In the genomic region with DNA sequence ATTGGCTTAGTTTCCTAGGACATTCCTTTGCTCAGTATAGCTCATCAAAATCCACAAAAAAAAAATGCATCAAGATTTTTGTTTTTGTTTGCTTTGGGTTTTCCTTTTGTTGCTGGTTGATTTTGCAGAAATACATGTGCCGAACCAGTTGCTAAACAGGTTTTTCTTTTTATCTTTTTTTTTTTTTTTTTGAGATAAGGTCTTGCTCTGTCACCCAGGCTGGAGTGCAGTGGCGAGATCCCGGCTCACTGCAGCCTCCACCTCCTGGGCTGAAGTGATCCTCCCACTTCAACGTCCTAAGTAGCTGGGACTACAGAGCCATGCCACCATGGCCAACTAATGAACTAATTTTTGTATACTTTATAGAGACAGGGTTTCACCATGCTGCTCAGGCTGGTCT, we compare ENCODE assay signal across 19 cellular contexts.
"Had no signal": no experiment of that assay in that cellular context is flagged by ENCODE, and none has a peak within 500 bp of the region (broad histone marks: within the 10 kb centered on the region; RNA-seq: fewer than 3 reads in every experiment).

No MANE protein-coding gene starts in this region.

- H3K27ac ChIP-seq: esophagus muscularis mucosa, gastroesophageal sphincter, heart right ventricle, ovary, transverse colon, vagina had no signal

- H3K27me3 Mint-ChIP-seq: dendritic cell treated with granulocyte-macrophage colony-stimulating factor and Interleukin-4, amounts not matched to agents 40 ng/mL and 50 ng/mL, for 4 days had no signal

- H3K36me3 ChIP-seq: esophagus muscularis mucosa, gastroesophageal sphincter, ovary, transverse colon, vagina had no signal

- H3K4me3 Mint-ChIP-seq: activated T-cell treated with anti-CD3 and anti-CD28 coated beads, Interleukin-2, amount 50 U/mL, for 72 hours; dendritic cell treated with granulocyte-macrophage colony-stimulating factor and Interleukin-4, amounts not matched to agents 40 ng/mL and 50 ng/mL, for 4 days; immature natural killer cell; naive thymus-derived CD4-positive, alpha-beta T cell; T-helper 2 cell treated with Interferon-gamma antibody and Interleukin-4, amounts not matched to agents 5 μg/mL and 100 μg/mL, for 36 hours had no signal

- H3K4me3 ChIP-seq: esophagus muscularis mucosa, gastroesophageal sphincter, heart right ventricle, ovary, transverse colon, vagina had no signal

- H3K27ac Mint-ChIP-seq: activated naive CD4-positive, alpha-beta T cell treated with anti-CD3 and anti-CD28 coated beads, Interleukin-2, amount 50 U/mL, for 72 hours; activated T-cell treated with anti-CD3 and anti-CD28 coated beads, Interleukin-2, amount 50 U/mL, for 72 hours; dendritic cell treated with granulocyte-macrophage colony-stimulating factor and Interleukin-4, amounts not matched to agents 40 ng/mL and 50 ng/mL, for 4 days; immature natural killer cell; naive thymus-derived CD4-positive, alpha-beta T cell; T-helper 2 cell treated with Interferon-gamma antibody and Interleukin-4, amounts not matched to agents 5 μg/mL and 100 μg/mL, for 36 hours had no signal

- DNase-seq: activated CD4-positive, alpha-beta T cell treated with anti-CD3 and anti-CD28 coated beads, Interleukin-2, amount 50 U/mL, for 4 hours; activated CD4-positive, CD25-positive, alpha-beta regulatory T cell treated with anti-CD3 and anti-CD28 coated beads, Interleukin-2, amount 50 U/mL, for 72 hours; activated effector memory CD4-positive, alpha-beta T cell treated with anti-CD3 and anti-CD28 coated beads, Interleukin-2, amount 50 U/mL, for 16 hours; activated T-cell treated with anti-CD3 and anti-CD28 coated beads, Interleukin-2, amount 50 U/mL, for 72 hours; effector CD8-positive, alpha-beta T cell; heart right ventricle; immature natural killer cell; mesendoderm; naive thymus-derived CD4-positive, alpha-beta T cell; ovary; stimulated activated CD4-positive, alpha-beta T cell treated with anti-CD3 and anti-CD28 coated beads, Interleukin-2, amount 100 ng/mL, for 24 hours; stimulated activated naive CD4-positive, alpha-beta T cell treated with Interleukin-2 at 50 U/mL for 16 hours; transverse colon had no signal

- H3K9me3 ChIP-seq: esophagus muscularis mucosa, gastroesophageal sphincter, heart right ventricle, ovary, transverse colon, vagina had no signal

- H3K36me3 Mint-ChIP-seq: immature natural killer cell had no signal

- H3K27me3 ChIP-seq: esophagus muscularis mucosa, gastroesophageal sphincter, heart right ventricle, ovary, transverse colon, vagina had no signal

- ATAC-seq: activated naive CD4-positive, alpha-beta T cell treated with anti-CD3 and anti-CD28 coated beads, Interleukin-2, amount 50 U/mL, for 72 hours; activated T-cell treated with anti-CD3 and anti-CD28 coated beads, Interleukin-2, amount 50 U/mL, for 72 hours; gastroesophageal sphincter; heart right ventricle; naive thymus-derived CD4-positive, alpha-beta T cell had no signal
